In genomic region chr4:116180056-116180690, GRCh38 we compare ENCODE assay signal across 8 cellular contexts.
DNase-seq lines count a peak whose midpoint lies in the region; ATAC-seq and TF ChIP-seq lines count a peak whose summit lies in the region.

No MANE protein-coding gene starts in this region.

- ATAC-seq in HG03442 (IDR thresholded peaks at IDR 0.05; ENCODE audit: unreplicated experiment), result peak; percentile 39
- ATAC-seq in HG03521 (IDR thresholded peaks at IDR 0.05; ENCODE audit: unreplicated experiment), result no peak
- no peak for ATAC-seq in HG03460 (IDR thresholded peaks at IDR 0.05; ENCODE audit: unreplicated experiment)

- DNase-seq in DMS 273 treated with DMSO at 0.1 percent for 48 hours (lab: John Stamatoyannopoulos, UW), result peak; percentile 2
- peak; percentile 14 for DNase-seq in RWPE1 (ENCODE audit: low spot score)
- peak; percentile 15 for DNase-seq in iPS-NIHi7 (ENCODE audit: extremely low spot score)
- no peak for DNase-seq in activated CD4-positive, alpha-beta T cell treated with anti-CD3 and anti-CD28 coated beads, Interleukin-2, amount 50 U/mL, for 1 hour
- DNase-seq in stimulated activated CD4-positive, alpha-beta T cell treated with anti-CD3 and anti-CD28 coated beads, Interleukin-1b, Interleukin-23, amount 100 ng/mL, for 48 hours, result no peak

- peak; percentile 52 for TF ChIP-seq CTCF in RWPE1 (conservative IDR thresholded peaks at IDR 0.05; ENCODE audit: low read depth)

- H3K27ac ChIP-seq in RWPE1, result no peak overlapping the region

- POLR2A ChIA-PET in RWPE1 (lab: Yijun Ruan, JAX; ENCODE audit: low non-redundant PET), result no interaction called here

- CTCF ChIA-PET in RWPE1 (lab: Yijun Ruan, JAX), result interaction anchor here (1.0 kb wide), 1 partner anchor 1856 kb away, joined by 4 read pairs; no protein-coding TSS in a partner anchor

Comparison
In these comparisons a context has a peak if more than half of its experiments do, and no peak if none do; other contexts are left out.
1. DNase-seq: peak in DMS 273 treated with DMSO at 0.1 percent for 48 hours (single experiment), RWPE1 (single experiment) and iPS-NIHi7 (single experiment); none in activated CD4-positive, alpha-beta T cell treated with anti-CD3 and anti-CD28 coated beads, Interleukin-2, amount 50 U/mL, for 1 hour (single experiment) and stimulated activated CD4-positive, alpha-beta T cell treated with anti-CD3 and anti-CD28 coated beads, Interleukin-1b, Interleukin-23, amount 100 ng/mL, for 48 hours (single experiment).